Comparison of ENCODE assay signal across 8 cellular contexts in the genomic region with DNA sequence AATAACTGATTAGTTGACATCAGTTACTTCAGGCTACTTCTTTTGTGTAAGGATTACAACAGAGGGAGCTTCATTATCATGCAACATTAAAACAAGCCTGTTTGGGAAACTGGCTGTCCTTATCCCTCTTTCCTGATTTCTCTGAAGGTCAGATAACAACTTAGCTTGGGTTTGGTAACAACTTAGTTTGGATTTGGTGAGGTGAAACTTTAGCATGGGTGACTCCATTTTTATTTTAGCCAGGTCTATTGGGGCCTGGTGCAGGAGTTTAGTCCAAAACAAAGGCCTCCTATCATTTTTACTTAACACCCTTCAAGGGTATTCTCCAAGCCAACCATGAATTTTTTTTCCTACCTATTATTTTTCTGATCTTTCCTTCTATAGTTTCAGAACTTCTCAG. TPM values are rescaled to one million over a fixed set of nuclear protein-coding genes. Genes with fewer than 3 reads are reported as not detected.
DNase-seq lines count a peak whose midpoint lies in the region; ATAC-seq, FAIRE-seq and TF ChIP-seq lines count a peak whose summit lies in the region.
"Had no signal": no experiment of that assay in that cellular context is flagged by ENCODE, and none has a peak within 500 bp of the region (broad histone marks: within the 10 kb centered on the region; RNA-seq: fewer than 3 reads in every experiment).

No MANE protein-coding gene starts in this region.

- H3K4me1 Mint-ChIP-seq in CD8-positive, alpha-beta memory T cell = peaks cover 33 to 38% (median 36%) of the 10 kb centered on the region in 3 donors
- H3K4me1 Mint-ChIP-seq in astrocyte (ENCODE audit: low read depth, unreplicated experiment) = peaks cover 13% of the 10 kb centered on the region
- H3K4me1 Mint-ChIP-seq in natural killer cell treated with Interleukin-12 subunit alpha and Interleukin-12 subunit beta and Interleukin-15 and Interleukin-18, amount 100 ng/mL, for 72 hours (ENCODE audit: low read depth in 2 of 2) = peaks cover 24 to 35% of the 10 kb centered on the region in 2 donors

- H3K9me3 Mint-ChIP-seq in CD8-positive, alpha-beta memory T cell = no peaks in the 10 kb centered on the region
- no peaks in the 10 kb centered on the region for H3K9me3 Mint-ChIP-seq in astrocyte (ENCODE audit: unreplicated experiment)
- H3K9me3 Mint-ChIP-seq in natural killer cell treated with Interleukin-12 subunit alpha and Interleukin-12 subunit beta and Interleukin-15 and Interleukin-18, amount 100 ng/mL, for 72 hours = no peaks in the 10 kb centered on the region

- H2AFZ ChIP-seq in astrocyte (ENCODE audit: low read depth, low read length) = peak overlapping the region; percentile 69

- no peaks in the 10 kb centered on the region for H3K27me3 ChIP-seq in CD8-positive, alpha-beta memory T cell (ENCODE audit: insufficient read depth, low read length, poor library complexity, severe bottlenecking)
- no peaks in the 10 kb centered on the region for H3K27me3 ChIP-seq in HUES64 (ENCODE audit: insufficient read depth, low read length)
- no peaks in the 10 kb centered on the region for H3K27me3 ChIP-seq in astrocyte (ENCODE audit: insufficient read depth, low read length)

- no peaks in the 10 kb centered on the region for H3K9me3 ChIP-seq in CD8-positive, alpha-beta memory T cell (ENCODE audit: low read length)
- H3K9me3 ChIP-seq in HUES64 (ENCODE audit: insufficient read depth, low read depth, low read length) (no peaks in the 10 kb centered on the region), astrocyte (ENCODE audit: insufficient read depth, low read depth, low read length) (no peaks in the 10 kb centered on the region)

- H4K20me1 ChIP-seq in astrocyte (ENCODE audit: insufficient read depth, low read length) = peaks cover 23% of the 10 kb centered on the region

- peaks cover 11% of the 10 kb centered on the region for H3K36me3 ChIP-seq in CD8-positive, alpha-beta memory T cell (ENCODE audit: insufficient read depth, low read length)
- H3K36me3 ChIP-seq in HUES64 (ENCODE audit: insufficient read depth, low read length) (peaks cover 11% of the 10 kb centered on the region), astrocyte (ENCODE audit: insufficient read depth, low read length) (peaks cover 14% of the 10 kb centered on the region)

- H3K4me1 ChIP-seq in CD8-positive, alpha-beta memory T cell (ENCODE audit: insufficient read depth, low read length) = peaks cover 15% of the 10 kb centered on the region
- H3K4me1 ChIP-seq in HUES64 (ENCODE audit: insufficient read depth, low read length) (peaks cover 11% of the 10 kb centered on the region; the same call in 1 of the 2 replicates), astrocyte (ENCODE audit: insufficient read depth, low read length) (no peaks in the 10 kb centered on the region)

- H3K4me3 ChIP-seq in CD8-positive, alpha-beta memory T cell (ENCODE audit: low read length) = no peak overlapping the region
- no peak overlapping the region for H3K4me3 ChIP-seq in HUES64 (ENCODE audit: low read length)
- H3K4me3 ChIP-seq in astrocyte (ENCODE audit: insufficient read depth, low read depth, low read length) = no peak overlapping the region

- H3K27me3 Mint-ChIP-seq in CD8-positive, alpha-beta memory T cell = no peaks in the 10 kb centered on the region
- no peaks in the 10 kb centered on the region for H3K27me3 Mint-ChIP-seq in astrocyte (ENCODE audit: low read depth, unreplicated experiment)
- H3K27me3 Mint-ChIP-seq in natural killer cell treated with Interleukin-12 subunit alpha and Interleukin-12 subunit beta and Interleukin-15 and Interleukin-18, amount 100 ng/mL, for 72 hours = no peaks in the 10 kb centered on the region

- CTCF ChIA-PET in CD8-positive, alpha-beta memory T cell (lab: Charles Lee) = interaction anchor here (1.0 kb wide), 1 partner anchor 17 kb away, joined by 3 read pairs; no protein-coding TSS in a partner anchor

- no peak for DNase-seq in CD8-positive, alpha-beta memory T cell
- DNase-seq in astrocyte (ENCODE audit: low read depth) (no peak), NK-92 (lab: John Stamatoyannopoulos, UW; ENCODE audit: unreplicated experiment) (no peak), NAMALWA (ENCODE audit: low spot score) (no peak)
- DNase-seq in natural killer cell treated with Interleukin-12 subunit alpha and Interleukin-12 subunit beta and Interleukin-15 and Interleukin-18, amount 100 ng/mL, for 72 hours (ENCODE audit: low spot score) = no peak
- DNase-seq: COR-L47 had no signal

- peak overlapping the region in 4 of 7 donors; percentile 11 to 98 (median 86) for H3K4me3 Mint-ChIP-seq in CD8-positive, alpha-beta memory T cell
- H3K4me3 Mint-ChIP-seq in astrocyte (ENCODE audit: unreplicated experiment) = no peak overlapping the region
- peak overlapping the region; percentile 94 for H3K4me3 Mint-ChIP-seq in natural killer cell treated with Interleukin-12 subunit alpha and Interleukin-12 subunit beta and Interleukin-15 and Interleukin-18, amount 100 ng/mL, for 72 hours

- H3K79me2 ChIP-seq in astrocyte (ENCODE audit: insufficient read depth, low read length) = peaks cover 31% of the 10 kb centered on the region

- no peak for FAIRE-seq in astrocyte (lab: Jason Lieb, UNC)

- H3K27ac Mint-ChIP-seq in CD8-positive, alpha-beta memory T cell = peak overlapping the region in 1 of 8 donors; percentile 0
- no peak overlapping the region for H3K27ac Mint-ChIP-seq in astrocyte (ENCODE audit: unreplicated experiment)
- peak overlapping the region; percentile 60 to 87 for H3K27ac Mint-ChIP-seq in natural killer cell treated with Interleukin-12 subunit alpha and Interleukin-12 subunit beta and Interleukin-15 and Interleukin-18, amount 100 ng/mL, for 72 hours

- 0 out of 2 replicates have a peak overlapping the region, but pooled peaks have one; percentile 17 for H3K9ac ChIP-seq in HUES64 (ENCODE audit: low read depth, low read length)
- no peak overlapping the region for H3K9ac ChIP-seq in astrocyte (ENCODE audit: low read length)

- H3K36me3 Mint-ChIP-seq in CD8-positive, alpha-beta memory T cell = peaks cover 6 to 22% (median 9%) of the 10 kb centered on the region in 3 donors
- H3K36me3 Mint-ChIP-seq in astrocyte (ENCODE audit: low read depth, unreplicated experiment) = peaks cover 11% of the 10 kb centered on the region
- H3K36me3 Mint-ChIP-seq in natural killer cell treated with Interleukin-12 subunit alpha and Interleukin-12 subunit beta and Interleukin-15 and Interleukin-18, amount 100 ng/mL, for 72 hours = peaks cover 7% of the 10 kb centered on the region

- ATAC-seq in natural killer cell treated with Interleukin-12 subunit alpha and Interleukin-12 subunit beta and Interleukin-15 and Interleukin-18, amount 100 ng/mL, for 72 hours = no peak
- ATAC-seq in HG03139 (IDR thresholded peaks at IDR 0.05; ENCODE audit: unreplicated experiment) = no peak

- POLR2A ChIA-PET in CD8-positive, alpha-beta memory T cell (lab: Charles Lee) = interaction anchor here (1.8 to 3.0 kb wide), 2 partner anchors 31 to 102 kb away, joined by 4 to 40 read pairs; a partner anchor contains a TSS

- no peak overlapping the region for H3K4me2 ChIP-seq in astrocyte (ENCODE audit: low read length)

- TF ChIP-seq CTCF in astrocyte (IDR thresholded peaks at IDR 0.05; ENCODE audit: insufficient read depth, low read depth, low read length) = no peak

- no peak overlapping the region for H3K27ac ChIP-seq in CD8-positive, alpha-beta memory T cell (ENCODE audit: low read depth, low read length)
- H3K27ac ChIP-seq in HUES64 (ENCODE audit: low read depth, low read length) (peak overlapping the region; percentile 25; the same call in 1 of the 2 replicates), astrocyte (ENCODE audit: low read depth, low read length) (no peak overlapping the region)

RNA-seq across cellular contexts. Expression of a gene that starts 1.1 kb away (rescaled TPM):
- 10 to 100 TPM; 11.7 to 11.8 TPM for total RNA-seq in CD8-positive, alpha-beta memory T cell
- 7.8 TPM for polyA plus RNA-seq in CD8-positive, alpha-beta memory T cell
- 7.5 TPM for polyA plus RNA-seq in HUES64 (2013, experiment 1 of 2)
- 8.1 TPM for polyA plus RNA-seq in HUES64 (2013, experiment 2 of 2)
- 31.4 and 34.3 TPM in 2 replicates for total RNA-seq in astrocyte
- 10 to 100 TPM; 17.9 to 25.2 TPM for total RNA-seq in natural killer cell treated with Interleukin-12 subunit alpha and Interleukin-12 subunit beta and Interleukin-15 and Interleukin-18, amount 100 ng/mL, for 72 hours

RNA-seq across cellular contexts. Expression of a gene that starts 30.4 kb away (rescaled TPM):
- 10 to 100 TPM; 96.5 to 99.2 TPM for total RNA-seq in CD8-positive, alpha-beta memory T cell
- polyA plus RNA-seq in CD8-positive, alpha-beta memory T cell = 67.0 TPM
- polyA plus RNA-seq in HUES64 (2013, experiment 1 of 2) = 82.6 TPM
- polyA plus RNA-seq in HUES64 (2013, experiment 2 of 2) = 78.4 TPM
- total RNA-seq in astrocyte = 91.2 and 101 TPM in 2 replicates
- total RNA-seq in natural killer cell treated with Interleukin-12 subunit alpha and Interleukin-12 subunit beta and Interleukin-15 and Interleukin-18, amount 100 ng/mL, for 72 hours = 100 to 1,000 TPM in 1 of 2 donors, 10 to 100 TPM in 1; 99.7 to 144 TPM
